In genomic region chr7:138370956-138371355, GRCh38 we compare ENCODE assay signal across 26 cellular contexts.
"Had no signal": no experiment of that assay in that cellular context is flagged by ENCODE, and none has a peak within 500 bp of the region (broad histone marks: within the 10 kb centered on the region; RNA-seq: fewer than 3 reads in every experiment).

No MANE protein-coding gene starts in this region.

- ATAC-seq: activated CD4-positive, alpha-beta T cell treated with anti-CD3 and anti-CD28 coated beads for 36 hours; activated CD4-positive, CD25-positive, alpha-beta regulatory T cell treated with anti-CD3 and anti-CD28 coated beads, Interleukin-2, amount 50 U/mL, for 24 hours; activated CD8-positive, alpha-beta T cell treated with anti-CD3 and anti-CD28 coated beads, Interleukin-2, amount 10 ng/mL, durations not matched to agents 7 days and 5 days; Panc1; WTC11 had no signal

- DNase-seq: activated CD4-positive, alpha-beta T cell treated with anti-CD3 and anti-CD28 coated beads for 36 hours; activated CD4-positive, alpha-beta T cell treated with anti-CD3 and anti-CD28 coated beads, Interleukin-2, amount 10 ng/mL, durations not matched to agents 7 days and 5 days; activated CD4-positive, alpha-beta T cell treated with anti-CD3 and anti-CD28 coated beads, Interleukin-2, amount 50 U/mL, for 48 hours; activated CD8-positive, alpha-beta T cell treated with anti-CD3 and anti-CD28 coated beads, Interleukin-2, amount 10 ng/mL, durations not matched to agents 7 days and 5 days; activated effector memory CD4-positive, alpha-beta T cell treated with anti-CD3 and anti-CD28 coated beads, Interleukin-2, amount 50 U/mL, for 16 hours; activated naive CD4-positive, alpha-beta T cell; activated naive CD4-positive, alpha-beta T cell treated with anti-CD3 and anti-CD28 coated beads, Interleukin-2, amount 50 U/mL, for 16 hours; activated naive CD8-positive, alpha-beta T cell treated with anti-CD3 and anti-CD28 coated beads for 36 hours; activated T-cell treated with anti-CD3 and anti-CD28 coated beads, Interleukin-2, amount 50 U/mL, for 48 hours; amygdala; NCI-H1092 treated with DMSO at 0.1 percent for 48 hours; NCI-H1417 treated with DMSO at 0.1 percent for 48 hours; NCI-H187 treated with DMSO at 0.1 percent for 48 hours; NCI-H2081 treated with DMSO at 0.1 percent for 48 hours; NCI-H345; NCI-H524 treated with DMSO at 0.1 percent for 48 hours; RPMI8226; SHP77 treated with DMSO at 0.1 percent for 48 hours; SK-N-SH had no signal

- H3K4me3 Mint-ChIP-seq: activated CD4-positive, alpha-beta T cell treated with anti-CD3 and anti-CD28 coated beads for 36 hours; activated CD4-positive, alpha-beta T cell treated with anti-CD3 and anti-CD28 coated beads, Interleukin-2, amount 10 ng/mL, durations not matched to agents 7 days and 5 days; activated CD8-positive, alpha-beta T cell treated with anti-CD3 and anti-CD28 coated beads, Interleukin-2, amount 10 ng/mL, durations not matched to agents 7 days and 5 days; activated naive CD8-positive, alpha-beta T cell treated with anti-CD3 and anti-CD28 coated beads for 36 hours; T-helper 1 cell treated with Interleukin-12 subunit alpha and Interleukin-12 subunit beta and Interleukin-4 antibody, amounts not matched to agents 30 μg/mL and 1 μg/mL, for 36 hours; T-helper 2 cell treated with Interferon-gamma antibody and Interleukin-4, amounts not matched to agents 5 μg/mL and 100 μg/mL, for 36 hours; WTC11 had no signal

- H3K27ac Mint-ChIP-seq: activated CD4-positive, alpha-beta T cell treated with anti-CD3 and anti-CD28 coated beads for 36 hours; activated CD4-positive, alpha-beta T cell treated with anti-CD3 and anti-CD28 coated beads, Interleukin-2, amount 10 ng/mL, durations not matched to agents 7 days and 5 days; activated CD8-positive, alpha-beta T cell treated with anti-CD3 and anti-CD28 coated beads, Interleukin-2, amount 10 ng/mL, durations not matched to agents 7 days and 5 days; activated naive CD8-positive, alpha-beta T cell treated with anti-CD3 and anti-CD28 coated beads for 36 hours; T-helper 1 cell treated with Interleukin-12 subunit alpha and Interleukin-12 subunit beta and Interleukin-4 antibody, amounts not matched to agents 30 μg/mL and 1 μg/mL, for 36 hours; T-helper 2 cell treated with Interferon-gamma antibody and Interleukin-4, amounts not matched to agents 5 μg/mL and 100 μg/mL, for 36 hours; WTC11 had no signal

- H3K27me3 Mint-ChIP-seq: activated CD4-positive, alpha-beta T cell treated with anti-CD3 and anti-CD28 coated beads for 36 hours; activated CD4-positive, alpha-beta T cell treated with anti-CD3 and anti-CD28 coated beads, Interleukin-2, amount 10 ng/mL, durations not matched to agents 7 days and 5 days had no signal

- H3K4me3 ChIP-seq: ascending aorta, SJSA1 had no signal

- H3K4me1 Mint-ChIP-seq: activated CD4-positive, alpha-beta T cell treated with anti-CD3 and anti-CD28 coated beads for 36 hours; activated CD4-positive, alpha-beta T cell treated with anti-CD3 and anti-CD28 coated beads, Interleukin-2, amount 10 ng/mL, durations not matched to agents 7 days and 5 days; activated naive CD8-positive, alpha-beta T cell treated with anti-CD3 and anti-CD28 coated beads for 36 hours had no signal
